Comparison of ENCODE assay signal across 1 cellular context in genomic region chr1:182391362-182392044, GRCh38.
TF ChIP-seq lines count a peak whose summit lies in the region.

Gene GLUL (minus strand): TSS chr1:182391790. CDS start chr1:182388737, 3,053 bp downstream.

TF ChIP-seq in K562, 482 proteins besides CTCF, POLR2A, EP300 and RAD21 (continued from another document and continues in another):
- TF ChIP-seq, protein P1, sequence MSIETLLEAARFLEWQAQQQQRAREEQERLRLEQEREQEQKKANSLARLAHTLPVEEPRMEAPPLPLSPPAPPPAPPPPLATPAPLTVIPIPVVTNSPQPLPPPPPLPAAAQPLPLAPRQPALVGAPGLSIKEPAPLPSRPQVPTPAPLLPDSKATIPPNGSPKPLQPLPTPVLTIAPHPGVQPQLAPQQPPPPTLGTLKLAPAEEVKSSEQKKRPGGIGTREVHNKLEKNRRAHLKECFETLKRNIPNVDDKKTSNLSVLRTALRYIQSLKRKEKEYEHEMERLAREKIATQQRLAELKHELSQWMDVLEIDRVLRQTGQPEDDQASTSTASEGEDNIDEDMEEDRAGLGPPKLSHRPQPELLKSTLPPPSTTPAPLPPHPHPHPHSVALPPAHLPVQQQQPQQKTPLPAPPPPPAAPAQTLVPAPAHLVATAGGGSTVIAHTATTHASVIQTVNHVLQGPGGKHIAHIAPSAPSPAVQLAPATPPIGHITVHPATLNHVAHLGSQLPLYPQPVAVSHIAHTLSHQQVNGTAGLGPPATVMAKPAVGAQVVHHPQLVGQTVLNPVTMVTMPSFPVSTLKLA (conservative IDR thresholded peaks at IDR 0.05) = peak; percentile 80 to 93
- TF ChIP-seq ARID3B (CRISPR knock-in tag; IDR thresholded peaks at IDR 0.05; ENCODE audit: borderline replicate concordance) = no peak
- TF ChIP-seq, protein P2, sequence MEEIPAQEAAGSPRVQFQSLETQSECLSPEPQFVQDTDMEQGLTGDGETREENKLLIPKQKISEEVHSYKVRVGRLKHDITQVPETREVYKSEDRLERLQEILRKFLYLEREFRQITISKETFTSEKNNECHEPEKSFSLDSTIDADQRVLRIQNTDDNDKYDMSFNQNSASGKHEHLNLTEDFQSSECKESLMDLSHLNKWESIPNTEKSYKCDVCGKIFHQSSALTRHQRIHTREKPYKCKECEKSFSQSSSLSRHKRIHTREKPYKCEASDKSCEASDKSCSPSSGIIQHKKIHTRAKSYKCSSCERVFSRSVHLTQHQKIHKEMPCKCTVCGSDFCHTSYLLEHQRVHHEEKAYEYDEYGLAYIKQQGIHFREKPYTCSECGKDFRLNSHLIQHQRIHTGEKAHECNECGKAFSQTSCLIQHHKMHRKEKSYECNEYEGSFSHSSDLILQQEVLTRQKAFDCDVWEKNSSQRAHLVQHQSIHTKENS (CRISPR knock-in tag; IDR thresholded peaks at IDR 0.05) = no peak
- TF ChIP-seq SRSF7 (optimal IDR thresholded peaks at IDR 0.05; ENCODE audit: low read depth, low read length) = peak; percentile 87
- TF ChIP-seq MECOM (CRISPR knock-in tag; IDR thresholded peaks at IDR 0.05) = no peak
- TF ChIP-seq PTBP1 (IDR thresholded peaks at IDR 0.05; ENCODE audit: low read depth, low read length) = 0 out of 2 replicates have a peak, but pooled peaks have one; percentile 75
- TF ChIP-seq HDAC1 (IDR thresholded peaks at IDR 0.05) = peak in 1 of 2 experiments; percentile 90; a peak in 2 of 4 replicates
- TF ChIP-seq NR2C1 (IDR thresholded peaks at IDR 0.05) = no peak
- no peak for TF ChIP-seq NR2C1 (tag; IDR thresholded peaks at IDR 0.05)
- TF ChIP-seq NR3C1 (CRISPR knock-in tag; IDR thresholded peaks at IDR 0.05) = peak; percentile 66; the same call in 1 of the 2 replicates
- TF ChIP-seq RBM15 (IDR thresholded peaks at IDR 0.05; ENCODE audit: insufficient read depth, low read length) = peak; percentile 96; the same call in 1 of the 2 replicates
- TF ChIP-seq ZNF707 (CRISPR knock-in tag; conservative IDR thresholded peaks at IDR 0.05) = no peak
- TF ChIP-seq U2AF2 (optimal IDR thresholded peaks at IDR 0.05; ENCODE audit: low read depth, low read length) = no peak
- peak in 1 of 2 experiments; percentile 77; a peak in 1 of 4 replicates for TF ChIP-seq CSDE1 (IDR thresholded peaks at IDR 0.05)
- peak; percentile 71 for TF ChIP-seq KLF1 (tag; IDR thresholded peaks at IDR 0.05)
- TF ChIP-seq ZNF830 (CRISPR knock-in tag; IDR thresholded peaks at IDR 0.05) = peak; percentile 91; the same call in 1 of the 2 replicates
- 0 out of 2 replicates have a peak, but pooled peaks have one; percentile 36 for TF ChIP-seq JUNB (CRISPR knock-in tag; conservative IDR thresholded peaks at IDR 0.05)
- peak; percentile 67; the same call in 1 of the 2 replicates for TF ChIP-seq SIN3B (IDR thresholded peaks at IDR 0.05; ENCODE audit: low read depth)
- 0 out of 2 replicates have a peak, but pooled peaks have one; percentile 54 for TF ChIP-seq ZNF764 (CRISPR knock-in tag; IDR thresholded peaks at IDR 0.05; ENCODE audit: low read depth)
- no peak for TF ChIP-seq ZNF408 (CRISPR knock-in tag; IDR thresholded peaks at IDR 0.05; ENCODE audit: low read depth)
- TF ChIP-seq ZNF121 (CRISPR knock-in tag; conservative IDR thresholded peaks at IDR 0.05) = peak; percentile 44; the same call in 1 of the 2 replicates
- TF ChIP-seq, protein P3, sequence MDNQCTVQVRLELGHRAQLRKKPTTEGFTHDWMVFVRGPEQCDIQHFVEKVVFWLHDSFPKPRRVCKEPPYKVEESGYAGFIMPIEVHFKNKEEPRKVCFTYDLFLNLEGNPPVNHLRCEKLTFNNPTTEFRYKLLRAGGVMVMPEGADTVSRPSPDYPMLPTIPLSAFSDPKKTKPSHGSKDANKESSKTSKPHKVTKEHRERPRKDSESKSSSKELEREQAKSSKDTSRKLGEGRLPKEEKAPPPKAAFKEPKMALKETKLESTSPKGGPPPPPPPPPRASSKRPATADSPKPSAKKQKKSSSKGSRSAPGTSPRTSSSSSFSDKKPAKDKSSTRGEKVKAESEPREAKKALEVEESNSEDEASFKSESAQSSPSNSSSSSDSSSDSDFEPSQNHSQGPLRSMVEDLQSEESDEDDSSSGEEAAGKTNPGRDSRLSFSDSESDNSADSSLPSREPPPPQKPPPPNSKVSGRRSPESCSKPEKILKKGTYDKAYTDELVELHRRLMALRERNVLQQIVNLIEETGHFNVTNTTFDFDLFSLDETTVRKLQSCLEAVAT (IDR thresholded peaks at IDR 0.05) = peak; percentile 91
- 0 out of 2 replicates have a peak, but pooled peaks have one; percentile 20 for TF ChIP-seq TARDBP (IDR thresholded peaks at IDR 0.05)
- peak; percentile 96 for TF ChIP-seq TAF1 (IDR thresholded peaks at IDR 0.05; ENCODE audit: control insufficient read depth, extremely low read depth, insufficient read depth, low read length, severe bottlenecking)
- no peak for TF ChIP-seq CUX1 (CRISPR knock-in tag; IDR thresholded peaks at IDR 0.05)
- TF ChIP-seq MEIS2 (IDR thresholded peaks at IDR 0.05; ENCODE audit: partially characterized antibody) = no peak
- TF ChIP-seq BRD4 (IDR thresholded peaks at IDR 0.05) = peak; percentile 94
- peak; percentile 96 for TF ChIP-seq TFAP4 (CRISPR knock-in tag; IDR thresholded peaks at IDR 0.05; ENCODE audit: borderline replicate concordance)
- no peak for TF ChIP-seq ID3 (CRISPR knock-in tag; IDR thresholded peaks at IDR 0.05)
- TF ChIP-seq ID3 (tag; IDR thresholded peaks at IDR 0.05) = peak; percentile 89
- TF ChIP-seq ARID1B (IDR thresholded peaks at IDR 0.05) = no peak
- no peak; the same call in 1 of the 2 replicates for TF ChIP-seq TEAD4 (IDR thresholded peaks at IDR 0.05; ENCODE audit: low read length)
- 0 out of 2 replicates have a peak, but pooled peaks have one; percentile 30 for TF ChIP-seq TEAD4 (CRISPR knock-in tag; IDR thresholded peaks at IDR 0.05; ENCODE audit: borderline replicate concordance)
- no peak for TF ChIP-seq SREBF1 (IDR thresholded peaks at IDR 0.05; ENCODE audit: borderline replicate concordance, low read depth, low read length)
- TF ChIP-seq SETDB1 (IDR thresholded peaks at IDR 0.05; ENCODE audit: low read length) = peak; percentile 73
- peak; percentile 54; the same call in 1 of the 2 replicates for TF ChIP-seq HNRNPL (IDR thresholded peaks at IDR 0.05; ENCODE audit: low read depth, low read length)
- TF ChIP-seq ZKSCAN3 (CRISPR knock-in tag; IDR thresholded peaks at IDR 0.05) = no peak
- TF ChIP-seq ELK1 (CRISPR knock-in tag; IDR thresholded peaks at IDR 0.05) = no peak
- peak; percentile 71 for TF ChIP-seq DMBX1 (CRISPR knock-in tag; IDR thresholded peaks at IDR 0.05; ENCODE audit: borderline replicate concordance)
- TF ChIP-seq, protein P4, sequence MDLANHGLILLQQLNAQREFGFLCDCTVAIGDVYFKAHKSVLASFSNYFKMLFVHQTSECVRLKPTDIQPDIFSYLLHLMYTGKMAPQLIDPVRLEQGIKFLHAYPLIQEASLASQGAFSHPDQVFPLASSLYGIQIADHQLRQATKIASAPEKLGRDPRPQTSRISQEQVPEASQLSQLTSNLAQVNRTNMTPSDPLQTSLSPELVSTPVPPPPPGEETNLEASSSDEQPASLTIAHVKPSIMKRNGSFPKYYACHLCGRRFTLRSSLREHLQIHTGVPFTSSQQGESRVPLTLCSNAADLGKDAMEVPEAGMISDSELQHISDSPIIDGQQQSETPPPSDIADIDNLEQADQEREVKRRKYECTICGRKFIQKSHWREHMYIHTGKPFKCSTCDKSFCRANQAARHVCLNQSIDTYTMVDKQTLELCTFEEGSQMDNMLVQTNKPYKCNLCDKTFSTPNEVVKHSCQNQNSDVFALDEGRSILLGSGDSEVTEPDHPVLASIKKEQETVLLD (IDR thresholded peaks at IDR 0.05) = no peak
- TF ChIP-seq MEF2A (IDR thresholded peaks at IDR 0.05; ENCODE audit: control insufficient read depth, low read depth, low read length) = no peak
- no peak for TF ChIP-seq ZNF212 (CRISPR knock-in tag; IDR thresholded peaks at IDR 0.05)
- TF ChIP-seq THAP7 (CRISPR knock-in tag; IDR thresholded peaks at IDR 0.05) = peak; percentile 85; the same call in 1 of the 2 replicates
- 0 out of 2 replicates have a peak, but pooled peaks have one; percentile 86 for TF ChIP-seq CAMTA2 (CRISPR knock-in tag; conservative IDR thresholded peaks at IDR 0.05)
- no peak for TF ChIP-seq TFAM (CRISPR knock-in tag; conservative IDR thresholded peaks at IDR 0.05)
- no peak for TF ChIP-seq CBFA2T3 (IDR thresholded peaks at IDR 0.05)
- TF ChIP-seq SAFB2 (IDR thresholded peaks at IDR 0.05; ENCODE audit: borderline replicate concordance, low read depth, low read length, severe bottlenecking) = no peak
- TF ChIP-seq ILF3 (IDR thresholded peaks at IDR 0.05; ENCODE audit: borderline replicate concordance) = peak; percentile 97; the same call in 1 of the 2 replicates
- no peak for TF ChIP-seq ZNF561 (CRISPR knock-in tag; conservative IDR thresholded peaks at IDR 0.05)
- no peak for TF ChIP-seq YBX1 (IDR thresholded peaks at IDR 0.05)
- no peak for TF ChIP-seq HEY1 (CRISPR knock-in tag; IDR thresholded peaks at IDR 0.05; ENCODE audit: borderline replicate concordance)
- no peak for TF ChIP-seq NFATC3 (IDR thresholded peaks at IDR 0.05)
- no peak for TF ChIP-seq ZNF551 (CRISPR knock-in tag; IDR thresholded peaks at IDR 0.05)
- TF ChIP-seq HMG20B (CRISPR knock-in tag; IDR thresholded peaks at IDR 0.05) = no peak
- peak; percentile 88 for TF ChIP-seq MAX (CRISPR knock-in tag; IDR thresholded peaks at IDR 0.05)
- TF ChIP-seq HDGF (IDR thresholded peaks at IDR 0.05) = no peak
